Comparison of ENCODE assay signal across 20 cellular contexts in the genomic region with DNA sequence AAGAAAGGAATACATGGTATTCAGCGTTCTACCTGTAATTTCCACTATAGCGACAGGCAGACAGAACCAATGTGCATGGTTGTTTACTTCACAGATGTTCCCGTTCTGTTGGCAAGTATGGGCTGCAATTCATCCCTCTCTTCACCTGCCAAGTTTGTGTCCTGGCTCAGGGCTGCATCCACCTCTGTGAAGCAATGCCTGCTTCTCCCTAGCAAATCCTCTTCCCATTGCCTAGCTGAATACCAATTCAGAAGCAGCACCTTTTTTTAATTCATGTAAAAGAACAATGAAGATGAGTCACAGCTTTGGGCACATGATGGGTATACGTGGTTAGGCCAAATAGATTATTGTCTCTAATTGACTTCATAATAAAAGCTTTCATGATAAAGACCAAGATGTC. TPM values are rescaled to one million over a fixed set of nuclear protein-coding genes. Genes with fewer than 3 reads are reported as not detected.
"Had no signal": no experiment of that assay in that cellular context is flagged by ENCODE, and none has a peak within 500 bp of the region (broad histone marks: within the 10 kb centered on the region; RNA-seq: fewer than 3 reads in every experiment).

No MANE protein-coding gene starts in this region.

- H3K27ac ChIP-seq: esophagus squamous epithelium, tibial nerve had no signal

- DNase-seq: activated B cell treated with CpG ODN at 0.5 μM for 24 hours; activated CD4-positive, alpha-beta T cell treated with anti-CD3 and anti-CD28 coated beads, Interleukin-2, amount 50 U/mL, for 1 hour; activated CD8-positive, alpha-beta T cell treated with anti-CD3 and anti-CD28 coated beads for 36 hours; activated naive CD8-positive, alpha-beta T cell treated with anti-CD3 and anti-CD28 coated beads, Interleukin-2, amount 50 U/mL, for 24 hours; activated T-cell treated with anti-CD3 and anti-CD28 coated beads, Interleukin-2, amount 50 U/mL, for 4 hours; endodermal cell; esophagus squamous epithelium; left ventricle myocardium superior; stimulated activated CD4-positive, alpha-beta T cell treated with anti-CD3 and anti-CD28 coated beads, Interleukin-15, amount 100 ng/mL, for 24 hours; stimulated activated CD4-positive, alpha-beta T cell treated with anti-CD3 and anti-CD28 coated beads, Interleukin-2, amount 100 ng/mL, for 24 hours; stimulated activated naive CD4-positive, alpha-beta T cell had no signal

- H3K27me3 Mint-ChIP-seq: activated B cell treated with CpG ODN at 0.5 μM for 24 hours; activated CD8-positive, alpha-beta T cell treated with anti-CD3 and anti-CD28 coated beads for 36 hours; activated naive CD8-positive, alpha-beta T cell treated with anti-CD3 and anti-CD28 coated beads, Interleukin-2, amount 50 U/mL, for 24 hours; central memory CD8-positive, alpha-beta T cell; dendritic cell treated with granulocyte-macrophage colony-stimulating factor and Interleukin-4, amounts not matched to agents 40 ng/mL and 50 ng/mL, for 4 days had no signal

- H3K4me1 Mint-ChIP-seq: activated B cell treated with CpG ODN at 0.5 μM for 24 hours; activated naive CD4-positive, alpha-beta T cell treated with anti-CD3 and anti-CD28 coated beads, Interleukin-2, amount 50 U/mL, for 24 hours; activated naive CD8-positive, alpha-beta T cell treated with anti-CD3 and anti-CD28 coated beads, Interleukin-2, amount 50 U/mL, for 24 hours; central memory CD8-positive, alpha-beta T cell; endodermal cell; nephron had no signal

- H3K4me3 ChIP-seq: breast epithelium, esophagus squamous epithelium, smooth muscle cell, tibial nerve had no signal

- H3K4me2 ChIP-seq: smooth muscle cell had no signal

- H3K4me1 ChIP-seq: breast epithelium, tibial nerve had no signal

- H3K9me3 ChIP-seq: breast epithelium, esophagus squamous epithelium, tibial nerve had no signal

- ATAC-seq: activated CD8-positive, alpha-beta T cell treated with anti-CD3 and anti-CD28 coated beads for 36 hours; activated naive CD8-positive, alpha-beta T cell treated with anti-CD3 and anti-CD28 coated beads, Interleukin-2, amount 50 U/mL, for 24 hours; activated T-cell treated with anti-CD3 and anti-CD28 coated beads, Interleukin-2, amount 50 U/mL, for 4 hours; left ventricle myocardium superior had no signal

- H3K27me3 ChIP-seq: breast epithelium, esophagus squamous epithelium, tibial nerve had no signal

- H3K9me3 Mint-ChIP-seq: activated B cell treated with CpG ODN at 0.5 μM for 24 hours; activated CD8-positive, alpha-beta T cell treated with anti-CD3 and anti-CD28 coated beads for 36 hours; activated naive CD4-positive, alpha-beta T cell treated with anti-CD3 and anti-CD28 coated beads, Interleukin-2, amount 50 U/mL, for 24 hours; activated naive CD8-positive, alpha-beta T cell treated with anti-CD3 and anti-CD28 coated beads, Interleukin-2, amount 50 U/mL, for 24 hours; activated T-cell treated with anti-CD3 and anti-CD28 coated beads, Interleukin-2, amount 50 U/mL, for 4 hours; activated T-helper 2 cell treated with anti-CD3 and anti-CD28 coated beads, Interferon-gamma antibody, Interleukin-2, Interleukin-4, amounts not matched to agents 10 μg/mL and 5 μg/mL and 100 μg/mL, durations not matched to agents 14 hours and 24 hours and 36 hours; central memory CD8-positive, alpha-beta T cell; dendritic cell treated with granulocyte-macrophage colony-stimulating factor and Interleukin-4, amounts not matched to agents 40 ng/mL and 50 ng/mL, for 4 days; endodermal cell; nephron; T-helper 2 cell treated with Interferon-gamma antibody and Interleukin-4, amounts not matched to agents 5 μg/mL and 100 μg/mL, for 36 hours had no signal

- H3K36me3 Mint-ChIP-seq: activated naive CD4-positive, alpha-beta T cell treated with anti-CD3 and anti-CD28 coated beads, Interleukin-2, amount 50 U/mL, for 24 hours had no signal

- H3K36me3 ChIP-seq: breast epithelium, esophagus squamous epithelium, tibial nerve had no signal

- H3K4me3 Mint-ChIP-seq: activated B cell treated with CpG ODN at 0.5 μM for 24 hours; activated CD8-positive, alpha-beta T cell treated with anti-CD3 and anti-CD28 coated beads for 36 hours; activated naive CD4-positive, alpha-beta T cell treated with anti-CD3 and anti-CD28 coated beads, Interleukin-2, amount 50 U/mL, for 24 hours; activated naive CD8-positive, alpha-beta T cell treated with anti-CD3 and anti-CD28 coated beads, Interleukin-2, amount 50 U/mL, for 24 hours; activated T-cell treated with anti-CD3 and anti-CD28 coated beads, Interleukin-2, amount 50 U/mL, for 4 hours; central memory CD8-positive, alpha-beta T cell; dendritic cell treated with granulocyte-macrophage colony-stimulating factor and Interleukin-4, amounts not matched to agents 40 ng/mL and 50 ng/mL, for 4 days; endodermal cell; nephron; T-helper 2 cell treated with Interferon-gamma antibody and Interleukin-4, amounts not matched to agents 5 μg/mL and 100 μg/mL, for 36 hours had no signal

- H3K27ac Mint-ChIP-seq: activated B cell treated with CpG ODN at 0.5 μM for 24 hours; activated CD8-positive, alpha-beta T cell treated with anti-CD3 and anti-CD28 coated beads for 36 hours; activated naive CD4-positive, alpha-beta T cell treated with anti-CD3 and anti-CD28 coated beads, Interleukin-2, amount 50 U/mL, for 24 hours; activated naive CD8-positive, alpha-beta T cell treated with anti-CD3 and anti-CD28 coated beads, Interleukin-2, amount 50 U/mL, for 24 hours; activated T-helper 2 cell treated with anti-CD3 and anti-CD28 coated beads, Interferon-gamma antibody, Interleukin-2, Interleukin-4, amounts not matched to agents 10 μg/mL and 5 μg/mL and 100 μg/mL, durations not matched to agents 14 hours and 24 hours and 36 hours; dendritic cell treated with granulocyte-macrophage colony-stimulating factor and Interleukin-4, amounts not matched to agents 40 ng/mL and 50 ng/mL, for 4 days; endodermal cell; nephron; T-helper 2 cell treated with Interferon-gamma antibody and Interleukin-4, amounts not matched to agents 5 μg/mL and 100 μg/mL, for 36 hours had no signal

RNA-seq across cellular contexts. Expression of gene LRATD1, which starts 54.7 kb away (rescaled TPM):
- total RNA-seq: activated B cell treated with CpG ODN at 0.5 μM for 24 hours; activated CD8-positive, alpha-beta T cell treated with anti-CD3 and anti-CD28 coated beads for 36 hours; activated T-helper 2 cell treated with anti-CD3 and anti-CD28 coated beads, Interferon-gamma antibody, Interleukin-2, Interleukin-4, amounts not matched to agents 10 μg/mL and 5 μg/mL and 100 μg/mL, durations not matched to agents 14 hours and 24 hours and 36 hours had no signal
